16 cellular contexts compared by ENCODE assay signal in the genomic region with DNA sequence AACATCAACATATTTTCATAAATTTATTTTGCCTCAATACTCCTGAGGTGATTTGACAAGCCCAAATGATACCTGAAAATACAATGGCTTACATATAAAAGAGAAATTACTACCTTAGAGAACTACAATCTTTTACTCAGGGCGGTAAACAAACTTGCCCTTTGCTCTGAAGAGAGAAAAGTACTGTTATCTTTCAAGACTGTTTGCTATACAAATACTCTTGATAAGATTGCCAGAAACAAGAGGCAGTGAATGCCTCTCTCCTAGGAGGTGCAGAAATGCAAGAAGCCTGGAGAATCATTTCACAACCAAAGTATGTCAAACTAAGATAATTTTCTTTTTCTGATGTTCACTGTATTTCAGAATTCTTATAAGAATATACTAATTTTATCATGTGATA.
"Had no signal": no experiment of that assay in that cellular context is flagged by ENCODE, and none has a peak within 500 bp of the region (broad histone marks: within the 10 kb centered on the region; RNA-seq: fewer than 3 reads in every experiment).

No MANE protein-coding gene starts in this region.

- DNase-seq: activated T-cell treated with anti-CD3 and anti-CD28 coated beads, Interleukin-2, amount 50 U/mL, for 1 hour; adrenal gland; heart left ventricle; islet precursor cell; natural killer cell; spleen; stimulated activated CD4-positive, alpha-beta T cell treated with anti-CD3 and anti-CD28 coated beads, Interleukin-4, amount 100 ng/mL, for 1 hour; stimulated activated naive CD4-positive, alpha-beta T cell; T-helper 1 cell had no signal

- H3K4me3 ChIP-seq: adrenal gland, breast epithelium, heart left ventricle, spleen, thoracic aorta had no signal

- FAIRE-seq: astrocyte, colon, TTC549 had no signal

- H3K27me3 ChIP-seq: breast epithelium, spleen had no signal

- H3K27ac ChIP-seq: adrenal gland, breast epithelium, heart left ventricle, spleen, thoracic aorta had no signal

- ATAC-seq: activated T-helper 17 cell treated with anti-CD3 and anti-CD28 coated beads, Interleukin-2, amount 50 U/mL, for 72 hours; heart left ventricle; natural killer cell; WTC11 had no signal

- H3K4me1 ChIP-seq: adrenal gland, breast epithelium, heart left ventricle, spleen had no signal

- H3K36me3 ChIP-seq: adrenal gland, breast epithelium, heart left ventricle, spleen, thoracic aorta had no signal

- H3K9me3 ChIP-seq: adrenal gland, breast epithelium, thoracic aorta had no signal
